19 cellular contexts compared by ENCODE assay signal in genomic region chr5:3024976-3025375, GRCh38.
"Had no signal": no experiment of that assay in that cellular context is flagged by ENCODE, and none has a peak within 500 bp of the region (broad histone marks: within the 10 kb centered on the region; RNA-seq: fewer than 3 reads in every experiment).

No MANE protein-coding gene starts in this region.

- H3K4me3 ChIP-seq: MG63, SJSA1, SK-N-MC had no signal

- H3K27ac ChIP-seq: SJSA1, SK-N-MC had no signal

- H3K36me3 ChIP-seq: MG63, SJSA1 had no signal

- H3K4me1 ChIP-seq: SJSA1 had no signal

- H3K9me3 ChIP-seq: MG63 had no signal

- H3K27me3 ChIP-seq: MG63, SJSA1 had no signal

- DNase-seq: Karpas-422, KG1, MG63, NCI-H1092, NCI-H1105 treated with DMSO at 0.1 percent for 48 hours, NCI-H1417 treated with DMSO at 0.1 percent for 48 hours, NCI-H146, NCI-H1694 treated with DMSO at 0.1 percent for 48 hours, NCI-H1930, NCI-H2081, NCI-H2107, NCI-H2227 treated with DMSO at 0.1 percent for 48 hours, NCI-H524, NCI-H69, NCI-H774, Right ventricle myocardium superior, SIG-M5 had no signal
